11 cellular contexts compared by ENCODE assay signal in the genomic region with DNA sequence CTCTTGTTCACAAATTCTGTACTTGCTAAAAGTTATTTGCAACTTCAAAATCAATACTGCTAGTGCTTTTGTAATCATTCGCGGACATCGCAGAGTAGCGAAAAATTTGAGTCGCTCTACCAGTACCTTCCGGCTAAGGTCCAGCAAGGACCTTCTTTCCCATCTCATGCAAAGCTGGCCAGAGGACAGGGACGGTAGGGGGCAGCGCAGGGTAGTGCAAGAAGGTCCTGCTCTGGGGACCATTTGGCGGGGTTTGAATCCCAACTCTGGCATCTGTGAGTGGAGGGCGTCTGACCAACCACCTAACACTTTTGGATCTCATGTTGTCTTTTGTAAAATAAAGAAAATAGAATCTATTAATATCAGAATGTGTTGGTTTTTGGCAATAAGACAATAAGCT.
DNase-seq lines count a peak whose midpoint lies in the region; ATAC-seq and TF ChIP-seq lines count a peak whose summit lies in the region.
"Had no signal": no experiment of that assay in that cellular context is flagged by ENCODE, and none has a peak within 500 bp of the region (broad histone marks: within the 10 kb centered on the region; RNA-seq: fewer than 3 reads in every experiment).

No MANE protein-coding gene starts in this region.

- peaks cover 9% of the 10 kb centered on the region for H3F3A ChIP-seq in PC-3 (ENCODE audit: low read length, unreplicated experiment)

- CTCF ChIA-PET in PC-3 (lab: Charles Lee): interaction anchor here (0.6 to 0.8 kb wide), 2 partner anchors 281 to 286 kb away, joined by 3 to 4 read pairs; no protein-coding TSS in a partner anchor

- H3K79me2 ChIP-seq in PC-3 (ENCODE audit: low read length) (no peaks in the 10 kb centered on the region), hepatocyte (no peaks in the 10 kb centered on the region)

- POLR2A ChIA-PET in PC-3 (lab: Charles Lee; ENCODE audit: unreplicated experiment): no interaction called here

- WGBS in hepatocyte (ENCODE audit: low lambda C conversion rate, missing lambda C conversion rate): 52% methylated on average over 10 of the region's 10 CpGs

- DNase-seq in GM06990 (ENCODE audit: extremely low read depth, insufficient read length) (no peak), PC-3 (peak; percentile 78), hepatocyte (ENCODE audit: low spot score) (peak; percentile 30), glomerular visceral epithelial cell (ENCODE audit: extremely low spot score) (no peak)
- no peak for DNase-seq in stimulated activated naive CD4-positive, alpha-beta T cell (lab: John Stamatoyannopoulos, UW)
- DNase-seq: foreskin fibroblast, NCI-H345, T-helper 17 cell had no signal

- H2AFZ ChIP-seq in PC-3 (ENCODE audit: low read length) (no peak overlapping the region), hepatocyte (no peak overlapping the region)

- no TSS peak for BruUV-seq in PC-3 (replicated peaks; lab: Mats Ljungman, UMichigan)

- no peaks in the 10 kb centered on the region for H3K36me3 ChIP-seq in GM06990 (ENCODE audit: control insufficient read depth, insufficient read depth, low read length)
- H3K36me3 ChIP-seq in PC-3 (ENCODE audit: low read depth, low read length): no peaks in the 10 kb centered on the region
- no peaks in the 10 kb centered on the region for H3K36me3 ChIP-seq in hepatocyte (replicated peaks; ENCODE audit: insufficient read depth, low read depth)

- intact Hi-C loops in PC-3 (cut with micrococcal nuclease): loop anchor here (1.0 kb wide), 1 partner anchor 282 kb away; no protein-coding TSS in a partner anchor

- H3K9me2 ChIP-seq in PC-3 (replicated peaks; ENCODE audit: low read length) (no peaks in the 10 kb centered on the region), hepatocyte (replicated peaks; ENCODE audit: insufficient read depth) (no peaks in the 10 kb centered on the region)

- H3K27ac ChIP-seq in 22Rv1 (no peak overlapping the region), PC-3 (ENCODE audit: low read length) (no peak overlapping the region), hepatocyte (no peak overlapping the region)

- ATAC-seq in PC-3: no peak
- ATAC-seq in GM19452 (IDR thresholded peaks at IDR 0.05; ENCODE audit: unreplicated experiment): no peak
- no peak for ATAC-seq in HG02885 (IDR thresholded peaks at IDR 0.05; ENCODE audit: poor library complexity, unreplicated experiment)
- ATAC-seq: T-helper 17 cell had no signal

- H3K9ac ChIP-seq in PC-3 (ENCODE audit: low read length): no peak overlapping the region

- TF ChIP-seq CTCF in 22Rv1 (IDR thresholded peaks at IDR 0.05) (peak; percentile 48), GM06990 (IDR thresholded peaks at IDR 0.05; ENCODE audit: insufficient read depth, low read length, poor library complexity, severe bottlenecking) (peak; percentile 13), PC-3 (conservative IDR thresholded peaks at IDR 0.05; ENCODE audit: low read depth, low read length) (peak; percentile 94), hepatocyte (IDR thresholded peaks at IDR 0.05; ENCODE audit: poor library complexity) (peak; percentile 38)

- H4K20me1 ChIP-seq in PC-3 (ENCODE audit: low read length): no peaks in the 10 kb centered on the region
- no peaks in the 10 kb centered on the region for H4K20me1 ChIP-seq in hepatocyte (ENCODE audit: insufficient read depth, poor library complexity, severe bottlenecking)

- H3K4me2 ChIP-seq in PC-3 (ENCODE audit: low read length) (no peak overlapping the region), hepatocyte (no peak overlapping the region)

- H3K9me3 ChIP-seq in PC-3 (ENCODE audit: low read length): no peaks in the 10 kb centered on the region
- H3K9me3 ChIP-seq in hepatocyte (ENCODE audit: low read depth): no peaks in the 10 kb centered on the region

- H3K27me3 ChIP-seq in GM06990 (replicated peaks; ENCODE audit: control insufficient read depth, insufficient read depth, low read length) (no peaks in the 10 kb centered on the region; the same call in 1 of the 2 replicates), PC-3 (ENCODE audit: low read length) (no peaks in the 10 kb centered on the region), hepatocyte (peaks cover 9% of the 10 kb centered on the region)

- H3K4me1 ChIP-seq in PC-3 (ENCODE audit: insufficient read depth, low read length): peaks cover 24% of the 10 kb centered on the region
- no peaks in the 10 kb centered on the region for H3K4me1 ChIP-seq in hepatocyte (ENCODE audit: insufficient read depth)

- H3K4me3 ChIP-seq in GM06990 (replicated peaks; ENCODE audit: low read depth, low read length) (no peak overlapping the region), PC-3 (ENCODE audit: low read length) (no peak overlapping the region), hepatocyte (no peak overlapping the region)

Comparison
In these comparisons a context has a peak if more than half of its experiments do, and no peak if none do; other contexts are left out.
1. CTCF ChIP-seq: peak in every context shown above with its lines; median percentile 94 in PC-3; 48 in 22Rv1; 38 in hepatocyte; 13 in GM06990.
2. DNase-seq: peak in PC-3 (single experiment) and hepatocyte (single experiment); none in GM06990 (single experiment), stimulated activated naive CD4-positive, alpha-beta T cell (0 of 6) and glomerular visceral epithelial cell (single experiment).